ENCODE assay signal across 1 cellular context in the genomic region with DNA sequence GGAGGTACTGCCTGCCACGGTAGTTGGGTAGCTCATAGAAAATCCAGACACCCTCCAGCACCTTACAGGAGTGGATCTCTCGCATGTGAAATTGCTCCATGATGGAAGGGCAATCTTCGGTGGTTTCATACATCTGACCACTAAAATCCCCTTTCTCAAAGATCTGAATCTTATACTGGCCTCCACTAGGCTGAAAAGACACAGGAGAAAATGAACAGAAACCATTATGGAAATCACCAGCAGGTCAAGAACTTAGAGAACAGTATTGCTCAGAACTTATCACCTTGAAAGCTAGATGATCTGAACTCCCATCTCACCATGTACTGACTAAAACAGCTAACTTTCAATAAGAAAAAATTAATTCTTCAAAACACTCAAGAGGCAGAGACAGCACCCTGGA.
TF ChIP-seq lines count a peak whose summit lies in the region.

No MANE protein-coding gene starts in this region.

TF ChIP-seq in GM23338, 12 proteins besides CTCF, POLR2A, EP300 and RAD21 (continued from another document):
- TF ChIP-seq, protein P1, sequence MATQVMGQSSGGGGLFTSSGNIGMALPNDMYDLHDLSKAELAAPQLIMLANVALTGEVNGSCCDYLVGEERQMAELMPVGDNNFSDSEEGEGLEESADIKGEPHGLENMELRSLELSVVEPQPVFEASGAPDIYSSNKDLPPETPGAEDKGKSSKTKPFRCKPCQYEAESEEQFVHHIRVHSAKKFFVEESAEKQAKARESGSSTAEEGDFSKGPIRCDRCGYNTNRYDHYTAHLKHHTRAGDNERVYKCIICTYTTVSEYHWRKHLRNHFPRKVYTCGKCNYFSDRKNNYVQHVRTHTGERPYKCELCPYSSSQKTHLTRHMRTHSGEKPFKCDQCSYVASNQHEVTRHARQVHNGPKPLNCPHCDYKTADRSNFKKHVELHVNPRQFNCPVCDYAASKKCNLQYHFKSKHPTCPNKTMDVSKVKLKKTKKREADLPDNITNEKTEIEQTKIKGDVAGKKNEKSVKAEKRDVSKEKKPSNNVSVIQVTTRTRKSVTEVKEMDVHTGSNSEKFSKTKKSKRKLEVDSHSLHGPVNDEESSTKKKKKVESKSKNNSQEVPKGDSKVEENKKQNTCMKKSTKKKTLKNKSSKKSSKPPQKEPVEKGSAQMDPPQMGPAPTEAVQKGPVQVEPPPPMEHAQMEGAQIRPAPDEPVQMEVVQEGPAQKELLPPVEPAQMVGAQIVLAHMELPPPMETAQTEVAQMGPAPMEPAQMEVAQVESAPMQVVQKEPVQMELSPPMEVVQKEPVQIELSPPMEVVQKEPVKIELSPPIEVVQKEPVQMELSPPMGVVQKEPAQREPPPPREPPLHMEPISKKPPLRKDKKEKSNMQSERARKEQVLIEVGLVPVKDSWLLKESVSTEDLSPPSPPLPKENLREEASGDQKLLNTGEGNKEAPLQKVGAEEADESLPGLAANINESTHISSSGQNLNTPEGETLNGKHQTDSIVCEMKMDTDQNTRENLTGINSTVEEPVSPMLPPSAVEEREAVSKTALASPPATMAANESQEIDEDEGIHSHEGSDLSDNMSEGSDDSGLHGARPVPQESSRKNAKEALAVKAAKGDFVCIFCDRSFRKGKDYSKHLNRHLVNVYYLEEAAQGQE (IDR thresholded peaks at IDR 0.05; ENCODE audit: unreplicated experiment), result no peak
- TF ChIP-seq JUNB (IDR thresholded peaks at IDR 0.05; ENCODE audit: unreplicated experiment), result no peak
